Comparison of ENCODE assay signal across 1 cellular context in the genomic region with DNA sequence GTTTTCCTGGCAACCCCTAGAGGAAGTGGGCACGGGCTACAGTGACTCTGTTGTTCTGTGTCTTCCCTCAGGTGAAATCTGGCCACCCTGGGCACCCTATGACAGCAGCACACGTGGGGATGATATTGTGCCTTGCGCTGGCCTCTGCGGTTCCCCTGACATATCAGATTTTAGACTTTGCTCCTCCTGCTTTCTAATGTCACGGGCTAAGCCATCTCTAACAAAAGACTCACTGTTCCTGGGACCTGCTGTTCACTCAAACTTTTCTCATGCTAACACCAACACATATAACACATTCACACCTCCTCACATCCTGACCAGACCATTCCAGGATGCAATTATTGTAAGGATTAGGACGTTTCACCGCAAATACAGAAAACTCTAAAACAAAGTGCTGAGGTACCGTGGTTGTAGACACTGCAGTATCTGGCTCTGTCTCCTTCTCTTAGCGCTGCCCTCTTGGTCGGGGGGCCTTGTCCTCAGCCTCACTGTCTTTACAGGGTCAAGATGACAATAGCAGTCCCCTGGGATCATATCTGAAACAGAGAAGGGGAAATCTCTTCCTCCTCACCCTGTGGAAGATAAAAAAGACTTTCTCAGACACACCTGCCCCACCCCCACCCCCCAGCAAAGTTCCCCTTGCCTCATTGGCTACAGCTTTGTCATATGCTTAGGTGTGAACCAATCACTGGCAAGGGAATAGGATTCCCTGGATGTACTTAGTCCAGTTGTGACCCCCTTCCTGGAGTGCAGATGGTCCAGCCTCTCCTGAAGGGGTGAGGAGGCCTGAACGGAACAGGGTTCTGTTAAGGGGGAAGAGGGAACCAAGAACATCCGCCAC.
A peak's percentile ranks its signal among the peaks of the same experiment; 100 is the strongest.
TF ChIP-seq lines count a peak whose summit lies in the region.

No MANE protein-coding gene starts in this region.

TF ChIP-seq in HepG2, 621 proteins besides CTCF, POLR2A, EP300 and RAD21 (continued from another document and continues in another):
- TF ChIP-seq, protein P1, sequence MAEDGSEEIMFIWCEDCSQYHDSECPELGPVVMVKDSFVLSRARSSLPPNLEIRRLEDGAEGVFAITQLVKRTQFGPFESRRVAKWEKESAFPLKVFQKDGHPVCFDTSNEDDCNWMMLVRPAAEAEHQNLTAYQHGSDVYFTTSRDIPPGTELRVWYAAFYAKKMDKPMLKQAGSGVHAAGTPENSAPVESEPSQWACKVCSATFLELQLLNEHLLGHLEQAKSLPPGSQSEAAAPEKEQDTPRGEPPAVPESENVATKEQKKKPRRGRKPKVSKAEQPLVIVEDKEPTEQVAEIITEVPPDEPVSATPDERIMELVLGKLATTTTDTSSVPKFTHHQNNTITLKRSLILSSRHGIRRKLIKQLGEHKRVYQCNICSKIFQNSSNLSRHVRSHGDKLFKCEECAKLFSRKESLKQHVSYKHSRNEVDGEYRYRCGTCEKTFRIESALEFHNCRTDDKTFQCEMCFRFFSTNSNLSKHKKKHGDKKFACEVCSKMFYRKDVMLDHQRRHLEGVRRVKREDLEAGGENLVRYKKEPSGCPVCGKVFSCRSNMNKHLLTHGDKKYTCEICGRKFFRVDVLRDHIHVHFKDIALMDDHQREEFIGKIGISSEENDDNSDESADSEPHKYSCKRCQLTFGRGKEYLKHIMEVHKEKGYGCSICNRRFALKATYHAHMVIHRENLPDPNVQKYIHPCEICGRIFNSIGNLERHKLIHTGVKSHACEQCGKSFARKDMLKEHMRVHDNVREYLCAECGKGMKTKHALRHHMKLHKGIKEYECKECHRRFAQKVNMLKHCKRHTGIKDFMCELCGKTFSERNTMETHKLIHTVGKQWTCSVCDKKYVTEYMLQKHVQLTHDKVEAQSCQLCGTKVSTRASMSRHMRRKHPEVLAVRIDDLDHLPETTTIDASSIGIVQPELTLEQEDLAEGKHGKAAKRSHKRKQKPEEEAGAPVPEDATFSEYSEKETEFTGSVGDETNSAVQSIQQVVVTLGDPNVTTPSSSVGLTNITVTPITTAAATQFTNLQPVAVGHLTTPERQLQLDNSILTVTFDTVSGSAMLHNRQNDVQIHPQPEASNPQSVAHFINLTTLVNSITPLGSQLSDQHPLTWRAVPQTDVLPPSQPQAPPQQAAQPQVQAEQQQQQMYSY (CRISPR knock-in tag; IDR thresholded peaks at IDR 0.05): no peak
- TF ChIP-seq MYC (CRISPR knock-in tag; IDR thresholded peaks at IDR 0.05; ENCODE audit: borderline replicate concordance) (peak; percentile 61; the same call in 1 of the 2 replicates), HDAC1 (CRISPR knock-in tag; IDR thresholded peaks at IDR 0.05) (peak; percentile 96), HNRNPH1 (optimal IDR thresholded peaks at IDR 0.05; ENCODE audit: low read depth, low read length) (no peak), ZNF589 (CRISPR knock-in tag; conservative IDR thresholded peaks at IDR 0.05) (no peak), ELF1 (CRISPR knock-in tag; IDR thresholded peaks at IDR 0.05) (no peak; the same call in none of the 2 replicates), SMC3 (IDR thresholded peaks at IDR 0.05; ENCODE audit: low read length) (peak; percentile 9; the same call in 1 of the 2 replicates), ARNT2 (CRISPR knock-in tag; IDR thresholded peaks at IDR 0.05; ENCODE audit: low read depth) (0 out of 2 replicates have a peak, but pooled peaks have one; percentile 45), ZNF670 (CRISPR knock-in tag; IDR thresholded peaks at IDR 0.05; ENCODE audit: borderline replicate concordance) (peak; percentile 73; the same call in 1 of the 2 replicates), MTF1 (CRISPR knock-in tag; IDR thresholded peaks at IDR 0.05) (no peak), ZNF737 (CRISPR knock-in tag; IDR thresholded peaks at IDR 0.05; ENCODE audit: borderline replicate concordance) (no peak), XRCC5 (optimal IDR thresholded peaks at IDR 0.05; ENCODE audit: low read length) (no peak), THYN1 (CRISPR knock-in tag; IDR thresholded peaks at IDR 0.05; ENCODE audit: borderline replicate concordance, low read depth) (no peak), ZNF75D (CRISPR knock-in tag; IDR thresholded peaks at IDR 0.05; ENCODE audit: borderline replicate concordance) (no peak), ZNF749 (CRISPR knock-in tag; IDR thresholded peaks at IDR 0.05; ENCODE audit: borderline replicate concordance) (no peak), ZNF773 (CRISPR knock-in tag; IDR thresholded peaks at IDR 0.05; ENCODE audit: borderline replicate concordance) (no peak), ZKSCAN1 (IDR thresholded peaks at IDR 0.05; ENCODE audit: low read length) (no peak), CCDC6 (CRISPR knock-in tag; IDR thresholded peaks at IDR 0.05) (peak; percentile 56; the same call in 1 of the 2 replicates), RARG (CRISPR knock-in tag; IDR thresholded peaks at IDR 0.05; ENCODE audit: low read depth) (no peak), SUZ12 (IDR thresholded peaks at IDR 0.05; ENCODE audit: low read depth, low read length) (no peak), CBX2 (IDR thresholded peaks at IDR 0.05; ENCODE audit: low read depth, low read length) (no peak), CBX2 (CRISPR knock-in tag; IDR thresholded peaks at IDR 0.05; ENCODE audit: low read depth) (no peak), RARA (CRISPR knock-in tag; IDR thresholded peaks at IDR 0.05) (peak; percentile 86), CREM (IDR thresholded peaks at IDR 0.05) (peak; percentile 72), CREM (CRISPR knock-in tag; IDR thresholded peaks at IDR 0.05) (no peak), ZNF33A (CRISPR knock-in tag; IDR thresholded peaks at IDR 0.05; ENCODE audit: borderline replicate concordance) (no peak), TOPORS (CRISPR knock-in tag; IDR thresholded peaks at IDR 0.05) (no peak; the same call in 1 of the 2 replicates), RBM22 (optimal IDR thresholded peaks at IDR 0.05; ENCODE audit: low read length) (no peak), ZNF7 (CRISPR knock-in tag; IDR thresholded peaks at IDR 0.05) (no peak), ZNF841 (CRISPR knock-in tag; IDR thresholded peaks at IDR 0.05; ENCODE audit: borderline replicate concordance) (no peak), MIER2 (CRISPR knock-in tag; IDR thresholded peaks at IDR 0.05) (no peak), TP53 (CRISPR knock-in tag; conservative IDR thresholded peaks at IDR 0.05) (no peak), HDAC6 (IDR thresholded peaks at IDR 0.05; ENCODE audit: low read depth, low read length) (no peak), ZNF329 (CRISPR knock-in tag; IDR thresholded peaks at IDR 0.05; ENCODE audit: low read depth) (0 out of 2 replicates have a peak, but pooled peaks have one; percentile 53), ZNF383 (CRISPR knock-in tag; IDR thresholded peaks at IDR 0.05; ENCODE audit: borderline replicate concordance) (no peak), RXRA (CRISPR knock-in tag; IDR thresholded peaks at IDR 0.05) (peak; percentile 46; the same call in 1 of the 2 replicates), KDM2A (CRISPR knock-in tag; IDR thresholded peaks at IDR 0.05; ENCODE audit: borderline replicate concordance, low read depth) (0 out of 2 replicates have a peak, but pooled peaks have one; percentile 31), ZNF431 (CRISPR knock-in tag; IDR thresholded peaks at IDR 0.05; ENCODE audit: borderline replicate concordance, low read depth) (no peak; the same call in 1 of the 2 replicates), ELF4 (CRISPR knock-in tag; IDR thresholded peaks at IDR 0.05; ENCODE audit: borderline replicate concordance) (no peak), RCOR2 (CRISPR knock-in tag; IDR thresholded peaks at IDR 0.05) (peak; percentile 80), ZNF101 (CRISPR knock-in tag; IDR thresholded peaks at IDR 0.05; ENCODE audit: borderline replicate concordance, low read depth) (peak; percentile 51; the same call in 1 of the 2 replicates), ZC3H4 (CRISPR knock-in tag; IDR thresholded peaks at IDR 0.05; ENCODE audit: borderline replicate concordance) (no peak), RXRB (CRISPR knock-in tag; IDR thresholded peaks at IDR 0.05; ENCODE audit: borderline replicate concordance) (peak; percentile 77), JUNB (CRISPR knock-in tag; IDR thresholded peaks at IDR 0.05; ENCODE audit: borderline replicate concordance) (no peak), NR3C1 (CRISPR knock-in tag; IDR thresholded peaks at IDR 0.05) (no peak)
- TF ChIP-seq, protein P2, sequence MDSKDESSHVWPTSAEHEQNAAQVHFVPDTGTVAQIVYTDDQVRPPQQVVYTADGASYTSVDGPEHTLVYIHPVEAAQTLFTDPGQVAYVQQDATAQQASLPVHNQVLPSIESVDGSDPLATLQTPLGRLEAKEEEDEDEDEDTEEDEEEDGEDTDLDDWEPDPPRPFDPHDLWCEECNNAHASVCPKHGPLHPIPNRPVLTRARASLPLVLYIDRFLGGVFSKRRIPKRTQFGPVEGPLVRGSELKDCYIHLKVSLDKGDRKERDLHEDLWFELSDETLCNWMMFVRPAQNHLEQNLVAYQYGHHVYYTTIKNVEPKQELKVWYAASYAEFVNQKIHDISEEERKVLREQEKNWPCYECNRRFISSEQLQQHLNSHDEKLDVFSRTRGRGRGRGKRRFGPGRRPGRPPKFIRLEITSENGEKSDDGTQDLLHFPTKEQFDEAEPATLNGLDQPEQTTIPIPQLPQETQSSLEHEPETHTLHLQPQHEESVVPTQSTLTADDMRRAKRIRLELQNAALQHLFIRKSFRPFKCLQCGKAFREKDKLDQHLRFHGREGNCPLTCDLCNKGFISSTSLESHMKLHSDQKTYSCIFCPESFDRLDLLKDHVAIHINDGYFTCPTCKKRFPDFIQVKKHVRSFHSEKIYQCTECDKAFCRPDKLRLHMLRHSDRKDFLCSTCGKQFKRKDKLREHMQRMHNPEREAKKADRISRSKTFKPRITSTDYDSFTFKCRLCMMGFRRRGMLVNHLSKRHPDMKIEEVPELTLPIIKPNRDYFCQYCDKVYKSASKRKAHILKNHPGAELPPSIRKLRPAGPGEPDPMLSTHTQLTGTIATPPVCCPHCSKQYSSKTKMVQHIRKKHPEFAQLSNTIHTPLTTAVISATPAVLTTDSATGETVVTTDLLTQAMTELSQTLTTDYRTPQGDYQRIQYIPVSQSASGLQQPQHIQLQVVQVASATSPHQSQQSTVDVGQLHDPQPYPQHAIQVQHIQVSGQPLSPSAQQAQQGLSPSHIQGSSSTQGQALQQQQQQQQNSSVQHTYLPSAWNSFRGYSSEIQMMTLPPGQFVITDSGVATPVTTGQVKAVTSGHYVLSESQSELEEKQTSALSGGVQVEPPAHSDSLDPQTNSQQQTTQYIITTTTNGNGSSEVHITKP (CRISPR knock-in tag; IDR thresholded peaks at IDR 0.05; ENCODE audit: low read depth): peak; percentile 90
- TF ChIP-seq, protein P3, sequence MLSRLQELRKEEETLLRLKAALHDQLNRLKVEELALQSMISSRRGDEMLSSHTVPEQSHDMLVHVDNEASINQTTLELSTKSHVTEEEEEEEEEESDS (CRISPR knock-in tag; IDR thresholded peaks at IDR 0.05; ENCODE audit: borderline replicate concordance): no peak; the same call in 1 of the 2 replicates
- TF ChIP-seq, protein P4, sequence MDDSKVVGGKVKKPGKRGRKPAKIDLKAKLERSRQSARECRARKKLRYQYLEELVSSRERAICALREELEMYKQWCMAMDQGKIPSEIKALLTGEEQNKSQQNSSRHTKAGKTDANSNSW (CRISPR knock-in tag; IDR thresholded peaks at IDR 0.05; ENCODE audit: borderline replicate concordance): no peak
- TF ChIP-seq, protein P5, sequence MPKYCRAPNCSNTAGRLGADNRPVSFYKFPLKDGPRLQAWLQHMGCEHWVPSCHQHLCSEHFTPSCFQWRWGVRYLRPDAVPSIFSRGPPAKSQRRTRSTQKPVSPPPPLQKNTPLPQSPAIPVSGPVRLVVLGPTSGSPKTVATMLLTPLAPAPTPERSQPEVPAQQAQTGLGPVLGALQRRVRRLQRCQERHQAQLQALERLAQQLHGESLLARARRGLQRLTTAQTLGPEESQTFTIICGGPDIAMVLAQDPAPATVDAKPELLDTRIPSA (CRISPR knock-in tag; IDR thresholded peaks at IDR 0.05; ENCODE audit: borderline replicate concordance): no peak
- TF ChIP-seq, protein P6, sequence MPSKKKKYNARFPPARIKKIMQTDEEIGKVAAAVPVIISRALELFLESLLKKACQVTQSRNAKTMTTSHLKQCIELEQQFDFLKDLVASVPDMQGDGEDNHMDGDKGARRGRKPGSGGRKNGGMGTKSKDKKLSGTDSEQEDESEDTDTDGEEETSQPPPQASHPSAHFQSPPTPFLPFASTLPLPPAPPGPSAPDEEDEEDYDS (CRISPR knock-in tag; IDR thresholded peaks at IDR 0.05): no peak; the same call in 1 of the 2 replicates
- TF ChIP-seq, protein P7, sequence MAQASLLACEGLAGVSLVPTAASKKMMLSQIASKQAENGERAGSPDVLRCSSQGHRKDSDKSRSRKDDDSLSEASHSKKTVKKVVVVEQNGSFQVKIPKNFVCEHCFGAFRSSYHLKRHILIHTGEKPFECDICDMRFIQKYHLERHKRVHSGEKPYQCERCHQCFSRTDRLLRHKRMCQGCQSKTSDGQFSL (CRISPR knock-in tag; IDR thresholded peaks at IDR 0.05): no peak
- TF ChIP-seq, protein P8, sequence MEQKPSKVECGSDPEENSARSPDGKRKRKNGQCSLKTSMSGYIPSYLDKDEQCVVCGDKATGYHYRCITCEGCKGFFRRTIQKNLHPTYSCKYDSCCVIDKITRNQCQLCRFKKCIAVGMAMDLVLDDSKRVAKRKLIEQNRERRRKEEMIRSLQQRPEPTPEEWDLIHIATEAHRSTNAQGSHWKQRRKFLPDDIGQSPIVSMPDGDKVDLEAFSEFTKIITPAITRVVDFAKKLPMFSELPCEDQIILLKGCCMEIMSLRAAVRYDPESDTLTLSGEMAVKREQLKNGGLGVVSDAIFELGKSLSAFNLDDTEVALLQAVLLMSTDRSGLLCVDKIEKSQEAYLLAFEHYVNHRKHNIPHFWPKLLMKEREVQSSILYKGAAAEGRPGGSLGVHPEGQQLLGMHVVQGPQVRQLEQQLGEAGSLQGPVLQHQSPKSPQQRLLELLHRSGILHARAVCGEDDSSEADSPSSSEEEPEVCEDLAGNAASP (CRISPR knock-in tag; IDR thresholded peaks at IDR 0.05; ENCODE audit: borderline replicate concordance): peak; percentile 36; the same call in 1 of the 2 replicates
- TF ChIP-seq, protein P9, sequence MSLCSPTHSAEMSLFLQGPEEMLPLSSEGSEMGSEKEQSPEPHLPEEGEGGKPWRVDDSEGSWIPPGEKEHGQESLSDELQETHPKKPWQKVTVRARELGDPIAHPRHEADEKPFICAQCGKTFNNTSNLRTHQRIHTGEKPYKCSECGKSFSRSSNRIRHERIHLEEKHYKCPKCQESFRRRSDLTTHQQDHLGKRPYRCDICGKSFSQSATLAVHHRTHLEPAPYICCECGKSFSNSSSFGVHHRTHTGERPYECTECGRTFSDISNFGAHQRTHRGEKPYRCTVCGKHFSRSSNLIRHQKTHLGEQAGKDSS (CRISPR knock-in tag; IDR thresholded peaks at IDR 0.05; ENCODE audit: borderline replicate concordance, low read depth): no peak; the same call in 1 of the 2 replicates
- TF ChIP-seq, protein P10, sequence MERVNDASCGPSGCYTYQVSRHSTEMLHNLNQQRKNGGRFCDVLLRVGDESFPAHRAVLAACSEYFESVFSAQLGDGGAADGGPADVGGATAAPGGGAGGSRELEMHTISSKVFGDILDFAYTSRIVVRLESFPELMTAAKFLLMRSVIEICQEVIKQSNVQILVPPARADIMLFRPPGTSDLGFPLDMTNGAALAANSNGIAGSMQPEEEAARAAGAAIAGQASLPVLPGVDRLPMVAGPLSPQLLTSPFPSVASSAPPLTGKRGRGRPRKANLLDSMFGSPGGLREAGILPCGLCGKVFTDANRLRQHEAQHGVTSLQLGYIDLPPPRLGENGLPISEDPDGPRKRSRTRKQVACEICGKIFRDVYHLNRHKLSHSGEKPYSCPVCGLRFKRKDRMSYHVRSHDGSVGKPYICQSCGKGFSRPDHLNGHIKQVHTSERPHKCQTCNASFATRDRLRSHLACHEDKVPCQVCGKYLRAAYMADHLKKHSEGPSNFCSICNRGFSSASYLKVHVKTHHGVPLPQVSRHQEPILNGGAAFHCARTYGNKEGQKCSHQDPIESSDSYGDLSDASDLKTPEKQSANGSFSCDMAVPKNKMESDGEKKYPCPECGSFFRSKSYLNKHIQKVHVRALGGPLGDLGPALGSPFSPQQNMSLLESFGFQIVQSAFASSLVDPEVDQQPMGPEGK (CRISPR knock-in tag; IDR thresholded peaks at IDR 0.05): peak; percentile 56
